Comparison of ENCODE assay signal across 1 cellular context in genomic region chr5:165574140-165574539, GRCh38.
TF ChIP-seq lines count a peak whose summit lies in the region.

No MANE protein-coding gene starts in this region.

TF ChIP-seq in HepG2, 621 proteins besides CTCF, POLR2A, EP300 and RAD21 (continued from another document):
- TF ChIP-seq NFAT5 (CRISPR knock-in tag; IDR thresholded peaks at IDR 0.05) = no peak
- TF ChIP-seq EEA1 (CRISPR knock-in tag; IDR thresholded peaks at IDR 0.05; ENCODE audit: borderline replicate concordance) = no peak
- no peak for TF ChIP-seq RBM22 (optimal IDR thresholded peaks at IDR 0.05; ENCODE audit: low read length)
- TF ChIP-seq RNF2 (conservative IDR thresholded peaks at IDR 0.05; ENCODE audit: low read depth) = no peak
- TF ChIP-seq ZNF431 (CRISPR knock-in tag; IDR thresholded peaks at IDR 0.05; ENCODE audit: borderline replicate concordance, low read depth) = no peak
- no peak for TF ChIP-seq NRL (CRISPR knock-in tag; IDR thresholded peaks at IDR 0.05; ENCODE audit: borderline replicate concordance)
- TF ChIP-seq ZMYM3 (CRISPR knock-in tag; IDR thresholded peaks at IDR 0.05) = no peak
- no peak for TF ChIP-seq ZNF792 (CRISPR knock-in tag; IDR thresholded peaks at IDR 0.05)
- no peak for TF ChIP-seq ZNF672 (CRISPR knock-in tag; IDR thresholded peaks at IDR 0.05)
- TF ChIP-seq JARID2 (CRISPR knock-in tag; IDR thresholded peaks at IDR 0.05; ENCODE audit: insufficient replicate concordance) = no peak
- no peak for TF ChIP-seq ZNF18 (CRISPR knock-in tag; IDR thresholded peaks at IDR 0.05; ENCODE audit: insufficient replicate concordance)
- no peak for TF ChIP-seq KDM5B (CRISPR knock-in tag; IDR thresholded peaks at IDR 0.05; ENCODE audit: borderline replicate concordance)
- no peak for TF ChIP-seq DDIT3 (CRISPR knock-in tag; IDR thresholded peaks at IDR 0.05)
